ENCODE assay signal across 20 cellular contexts in genomic region chr5:97839338-97840081, GRCh38.
DNase-seq lines count a peak whose midpoint lies in the region; ATAC-seq, FAIRE-seq and TF ChIP-seq lines count a peak whose summit lies in the region.
"Had no signal": no experiment of that assay in that cellular context is flagged by ENCODE, and none has a peak within 500 bp of the region (broad histone marks: within the 10 kb centered on the region; RNA-seq: fewer than 3 reads in every experiment).

No MANE protein-coding gene starts in this region.

- no peaks in the 10 kb centered on the region for H3K9me3 Mint-ChIP-seq in mesothelial cell of epicardium
- H3K9me3 Mint-ChIP-seq: activated naive CD4-positive, alpha-beta T cell treated with anti-CD3 and anti-CD28 coated beads, Interleukin-2, amount 10 ng/mL, durations not matched to agents 7 days and 5 days; IgD-negative memory B cell had no signal

- H3K27me3 Mint-ChIP-seq in mesothelial cell of epicardium (ENCODE audit: low read depth) = no peaks in the 10 kb centered on the region
- H3K27me3 Mint-ChIP-seq: activated naive CD4-positive, alpha-beta T cell treated with anti-CD3 and anti-CD28 coated beads, Interleukin-2, amount 10 ng/mL, durations not matched to agents 7 days and 5 days; central memory CD8-positive, alpha-beta T cell; IgD-negative memory B cell had no signal

- BruUV-seq in Panc1 (replicated peaks; lab: Mats Ljungman, UMichigan) = no TSS peak

- no peak overlapping the region for H3K4me3 Mint-ChIP-seq in mesothelial cell of epicardium
- H3K4me3 Mint-ChIP-seq: activated naive CD4-positive, alpha-beta T cell treated with anti-CD3 and anti-CD28 coated beads, Interleukin-2, amount 10 ng/mL, durations not matched to agents 7 days and 5 days; central memory CD8-positive, alpha-beta T cell; IgD-negative memory B cell had no signal

- TF ChIP-seq CTCF in Panc1 (IDR thresholded peaks at IDR 0.05) = no peak
- no peak for TF ChIP-seq CTCF in mesothelial cell of epicardium (IDR thresholded peaks at IDR 0.05; ENCODE audit: unreplicated experiment)

- no peaks in the 10 kb centered on the region; the same call in 1 of the 2 replicates for H3K36me3 ChIP-seq in Panc1 (ENCODE audit: control insufficient read depth, insufficient read depth, low read length)
- H3K36me3 ChIP-seq: BLaER1 treated with 17β-estradiol and CSF1 and Interleukin-3, amounts not matched to agents 10 nM and 100 nM; neutrophil; thoracic aorta had no signal

- H3K27me3 ChIP-seq in Panc1 (ENCODE audit: control insufficient read depth, insufficient read depth, low read length) = no peaks in the 10 kb centered on the region
- H3K27me3 ChIP-seq: neutrophil had no signal

- peaks cover 3% of the 10 kb centered on the region; the same call in 1 of the 2 replicates for H3K4me1 ChIP-seq in Panc1 (ENCODE audit: control insufficient read depth, insufficient read depth, low read length)

- no peak overlapping the region for H3K27ac ChIP-seq in Panc1 (ENCODE audit: low read length)
- H3K27ac ChIP-seq: neutrophil, thoracic aorta had no signal

- DNase-seq in ELR (ENCODE audit: low read depth) = peak; percentile 54
- peak; percentile 28 for DNase-seq in Panc1 (ENCODE audit: low read depth, low spot score)
- DNase-seq in mesothelial cell of epicardium (ENCODE audit: low spot score in 2 of 2, unreplicated experiment in 2 of 2) = no peak
- DNase-seq in NCI-H2107 treated with DMSO at 0.1 percent for 48 hours (lab: John Stamatoyannopoulos, UW; ENCODE audit: unreplicated experiment) = no peak
- DNase-seq in NK-92 treated with Interleukin-12 subunit alpha and Interleukin-12 subunit beta, amount 100 ng/mL, for 24 hours (lab: John Stamatoyannopoulos, UW) = no peak
- DNase-seq: activated CD8-positive, alpha-beta memory T cell treated with anti-CD3 and anti-CD28 coated beads, Interleukin-2, amount 50 U/mL, for 4 hours; activated naive CD4-positive, alpha-beta T cell treated with anti-CD3 and anti-CD28 coated beads, Interleukin-2, amount 10 ng/mL, durations not matched to agents 7 days and 5 days; erythroblast; NCI-H146; NCI-H524 had no signal

- CTCF ChIA-PET in Panc1 (lab: Charles Lee) = no interaction called here

- no peaks in the 10 kb centered on the region for H3K9me3 ChIP-seq in Panc1 (ENCODE audit: control insufficient read depth, insufficient read depth, low read depth, low read length)
- H3K9me3 ChIP-seq: neutrophil, thoracic aorta had no signal

- H3K4me3 ChIP-seq in Panc1 (ENCODE audit: low read depth in 2 of 2, low read length in 2 of 2) = no peak overlapping the region
- H3K4me3 ChIP-seq: BLaER1 treated with 17β-estradiol and CSF1 and Interleukin-3, amounts not matched to agents 10 nM and 100 nM; GM12878; thoracic aorta had no signal

- peaks cover 24% of the 10 kb centered on the region for H3K4me1 Mint-ChIP-seq in mesothelial cell of epicardium
- H3K4me1 Mint-ChIP-seq: activated naive CD4-positive, alpha-beta T cell treated with anti-CD3 and anti-CD28 coated beads, Interleukin-2, amount 10 ng/mL, durations not matched to agents 7 days and 5 days; central memory CD8-positive, alpha-beta T cell; IgD-negative memory B cell had no signal

- in situ Hi-C loops in Panc1 (cut with HindIII; ENCODE audit: low pct_unique_long_range_greater_than_20kb, low sequenced_read_pairs) = no loop called here

- POLR2A ChIA-PET in Panc1 (lab: Charles Lee) = no interaction called here

- H3K27ac Mint-ChIP-seq in mesothelial cell of epicardium = peak overlapping the region; percentile 35
- H3K27ac Mint-ChIP-seq: activated naive CD4-positive, alpha-beta T cell treated with anti-CD3 and anti-CD28 coated beads, Interleukin-2, amount 10 ng/mL, durations not matched to agents 7 days and 5 days; IgD-negative memory B cell had no signal

- intact Hi-C loops in Panc1 (cut with micrococcal nuclease; ENCODE audit: unreplicated experiment) = no loop called here

- ATAC-seq in Panc1 (no peak), HG03378 (IDR thresholded peaks at IDR 0.05; ENCODE audit: unreplicated experiment) (no peak), HG03097 (IDR thresholded peaks at IDR 0.05; ENCODE audit: low FRiP score, unreplicated experiment) (no peak)
- ATAC-seq: activated CD4-positive, CD25-positive, alpha-beta regulatory T cell treated with anti-CD3 and anti-CD28 coated beads, Interleukin-2, amount 50 U/mL, for 24 hours; GM12878 had no signal

- FAIRE-seq in endometrium (lab: Jason Lieb, UNC) = peak; percentile 48
- FAIRE-seq: GM12878 had no signal

- no peaks in the 10 kb centered on the region for H3K36me3 Mint-ChIP-seq in mesothelial cell of epicardium
- H3K36me3 Mint-ChIP-seq: activated naive CD4-positive, alpha-beta T cell treated with anti-CD3 and anti-CD28 coated beads, Interleukin-2, amount 10 ng/mL, durations not matched to agents 7 days and 5 days had no signal

Comparison
In these comparisons a context has a peak if more than half of its experiments do, and no peak if none do; other contexts are left out.
1. DNase-seq: peak in ELR (single experiment) and Panc1 (single experiment); none in mesothelial cell of epicardium (0 of 2), NCI-H2107 treated with DMSO at 0.1 percent for 48 hours (single experiment) and NK-92 treated with Interleukin-12 subunit alpha and Interleukin-12 subunit beta, amount 100 ng/mL, for 24 hours (single experiment).